ENCODE assay signal across 11 cellular contexts in genomic region chr6:43175676-43176422, GRCh38. TPM values are rescaled to one million over a fixed set of nuclear protein-coding genes. Genes with fewer than 3 reads are reported as not detected.
A peak's percentile ranks its signal among the peaks of the same experiment; 100 is the strongest.
DNase-seq lines count a peak whose midpoint lies in the region; ATAC-seq and TF ChIP-seq lines count a peak whose summit lies in the region.
"Had no signal": no experiment of that assay in that cellular context is flagged by ENCODE, and none has a peak within 500 bp of the region (broad histone marks: within the 10 kb centered on the region; RNA-seq: fewer than 3 reads in every experiment).

No MANE protein-coding gene starts in this region.

- 85 to 96% (median 87%) methylated on average over 7 to 11 of the region's 11 CpGs for WGBS in stomach, 5 donors

- H3K9me3 Mint-ChIP-seq in activated CD4-positive, alpha-beta T cell treated with anti-CD3 and anti-CD28 coated beads, Interleukin-2, amount 10 ng/mL, durations not matched to agents 24 days and 14 days: no peaks in the 10 kb centered on the region
- no peaks in the 10 kb centered on the region for H3K9me3 Mint-ChIP-seq in activated T-helper 17 cell treated with anti-CD3 and anti-CD28 coated beads, Interleukin-2, amount 50 U/mL, for 72 hours
- H3K9me3 Mint-ChIP-seq in progenitor cell of endocrine pancreas (ENCODE audit: low read depth): no peaks in the 10 kb centered on the region
- H3K9me3 Mint-ChIP-seq: brain had no signal

- H3K4me3 ChIP-seq in mucosa of rectum (ENCODE audit: low read length in 2 of 2): no peak overlapping the region
- no peak overlapping the region for H3K4me3 ChIP-seq in stomach

- TF ChIP-seq POLR2A in stomach (IDR thresholded peaks at IDR 0.05): no peak

- no peak for DNase-seq in activated CD4-positive, alpha-beta T cell treated with anti-CD3 and anti-CD28 coated beads, Interleukin-2, amount 10 ng/mL, durations not matched to agents 24 days and 14 days
- DNase-seq in activated CD4-positive, alpha-beta T cell treated with anti-CD3 and anti-CD28 coated beads for 1 hour: no peak
- DNase-seq in stomach (no peak), progenitor cell of endocrine pancreas (ENCODE audit: low spot score, unreplicated experiment) (no peak)
- DNase-seq: NCI-H748 treated with DMSO at 0.1 percent for 48 hours had no signal

- H3K27me3 ChIP-seq in mucosa of rectum (ENCODE audit: control insufficient read depth in 2 of 2, insufficient read depth in 2 of 2, low read length in 2 of 2) (no peaks in the 10 kb centered on the region), stomach (no peaks in the 10 kb centered on the region)

- H3K4me3 Mint-ChIP-seq in activated CD4-positive, alpha-beta T cell treated with anti-CD3 and anti-CD28 coated beads, Interleukin-2, amount 10 ng/mL, durations not matched to agents 24 days and 14 days: no peak overlapping the region
- H3K4me3 Mint-ChIP-seq in activated T-helper 17 cell treated with anti-CD3 and anti-CD28 coated beads, Interleukin-2, amount 50 U/mL, for 72 hours: peak overlapping the region; percentile 87
- H3K4me3 Mint-ChIP-seq in progenitor cell of endocrine pancreas (ENCODE audit: low read depth): no peak overlapping the region

- TF ChIP-seq CTCF in stomach (IDR thresholded peaks at IDR 0.05): no peak
- no peak for TF ChIP-seq CTCF in progenitor cell of endocrine pancreas (IDR thresholded peaks at IDR 0.05; ENCODE audit: unreplicated experiment)

- peaks cover 33% of the 10 kb centered on the region in 2 donors for H3K36me3 ChIP-seq in mucosa of rectum (ENCODE audit: control insufficient read depth in 2 of 2, insufficient read depth in 2 of 2, low read length in 2 of 2)
- peaks cover 41 to 57% (median 54%) of the 10 kb centered on the region in 4 donors for H3K36me3 ChIP-seq in stomach

- peaks cover 34% of the 10 kb centered on the region for H3K4me1 Mint-ChIP-seq in activated CD4-positive, alpha-beta T cell treated with anti-CD3 and anti-CD28 coated beads, Interleukin-2, amount 10 ng/mL, durations not matched to agents 24 days and 14 days
- H3K4me1 Mint-ChIP-seq in activated T-helper 17 cell treated with anti-CD3 and anti-CD28 coated beads, Interleukin-2, amount 50 U/mL, for 72 hours: peaks cover 25% of the 10 kb centered on the region
- H3K4me1 Mint-ChIP-seq in progenitor cell of endocrine pancreas (ENCODE audit: low read depth): peaks cover 26% of the 10 kb centered on the region

- no peaks in the 10 kb centered on the region for H3K9me3 ChIP-seq in mucosa of rectum (ENCODE audit: control insufficient read depth in 2 of 2, low read length in 2 of 2)
- H3K9me3 ChIP-seq in stomach: no peaks in the 10 kb centered on the region

- H3K27ac ChIP-seq in mucosa of rectum (ENCODE audit: low read depth in 2 of 2, low read length in 2 of 2) (peak overlapping the region; percentile 87 to 93), stomach (peak overlapping the region in 4 of 5 donors; percentile 91 to 100 (median 99))

- peaks cover 31 to 35% of the 10 kb centered on the region in 2 donors for H3K4me1 ChIP-seq in mucosa of rectum (ENCODE audit: control insufficient read depth in 2 of 2, insufficient read depth in 2 of 2, low read length in 2 of 2)
- peaks cover 27 to 47% (median 44%) of the 10 kb centered on the region in 4 donors for H3K4me1 ChIP-seq in stomach

- H3K27me3 Mint-ChIP-seq in activated CD4-positive, alpha-beta T cell treated with anti-CD3 and anti-CD28 coated beads, Interleukin-2, amount 10 ng/mL, durations not matched to agents 24 days and 14 days: no peaks in the 10 kb centered on the region
- H3K27me3 Mint-ChIP-seq in activated T-helper 17 cell treated with anti-CD3 and anti-CD28 coated beads, Interleukin-2, amount 50 U/mL, for 72 hours: no peaks in the 10 kb centered on the region
- no peaks in the 10 kb centered on the region for H3K27me3 Mint-ChIP-seq in progenitor cell of endocrine pancreas

- ATAC-seq in activated T-helper 17 cell treated with anti-CD3 and anti-CD28 coated beads, Interleukin-2, amount 50 U/mL, for 72 hours (replicated peaks): no peak
- no peak for ATAC-seq in HG03565 (IDR thresholded peaks at IDR 0.05; ENCODE audit: unreplicated experiment)
- ATAC-seq in GM21360 (IDR thresholded peaks at IDR 0.05; ENCODE audit: unreplicated experiment): no peak
- ATAC-seq: left lobe of liver had no signal

- peak overlapping the region in 1 of 2 donors; percentile 10 for H3K9ac ChIP-seq in mucosa of rectum (ENCODE audit: low read depth in 1 of 2, low read length in 2 of 2)

- peak overlapping the region; percentile 72 for H3K27ac Mint-ChIP-seq in activated CD4-positive, alpha-beta T cell treated with anti-CD3 and anti-CD28 coated beads, Interleukin-2, amount 10 ng/mL, durations not matched to agents 24 days and 14 days
- H3K27ac Mint-ChIP-seq in activated T-helper 17 cell treated with anti-CD3 and anti-CD28 coated beads, Interleukin-2, amount 50 U/mL, for 72 hours: peak overlapping the region; percentile 80
- H3K27ac Mint-ChIP-seq in progenitor cell of endocrine pancreas: no peak overlapping the region

- peaks cover 56% of the 10 kb centered on the region for H3K36me3 Mint-ChIP-seq in activated CD4-positive, alpha-beta T cell treated with anti-CD3 and anti-CD28 coated beads, Interleukin-2, amount 10 ng/mL, durations not matched to agents 24 days and 14 days (ENCODE audit: low read depth)
- H3K36me3 Mint-ChIP-seq in activated T-helper 17 cell treated with anti-CD3 and anti-CD28 coated beads, Interleukin-2, amount 50 U/mL, for 72 hours (ENCODE audit: low read depth): peaks cover 64% of the 10 kb centered on the region
- peaks cover 4% of the 10 kb centered on the region for H3K36me3 Mint-ChIP-seq in progenitor cell of endocrine pancreas (ENCODE audit: insufficient read depth)

- no peak for TF ChIP-seq EP300 in stomach (IDR thresholded peaks at IDR 0.05)

- intact Hi-C loops in activated CD4-positive, alpha-beta T cell treated with anti-CD3 and anti-CD28 coated beads, Interleukin-2, amount 10 ng/mL, durations not matched to agents 24 days and 14 days (cut with micrococcal nuclease): loop anchor here (2.0 kb wide), 1 partner anchor 193 kb away; the partner anchor contains the start of gene ZNF318
- intact Hi-C loops in stomach (cut with DNase I; ENCODE audit: low total_unique reads): no loop called here

RNA-seq across cellular contexts. Expression of gene SRF, which starts 4.8 kb away (rescaled TPM):
- 54.3 and 55.2 TPM in 2 replicates for total RNA-seq in activated CD4-positive, alpha-beta T cell treated with anti-CD3 and anti-CD28 coated beads, Interleukin-2, amount 10 ng/mL, durations not matched to agents 24 days and 14 days
- total RNA-seq in activated T-helper 17 cell treated with anti-CD3 and anti-CD28 coated beads, Interleukin-2, amount 50 U/mL, for 72 hours: 10 to 100 TPM; 36.2 to 63.4 TPM
- total RNA-seq in stomach (10 to 100 TPM; 10.5 to 40.6 (median 25.5) TPM), progenitor cell of endocrine pancreas (29.1 and 30.3 TPM in 2 replicates)
- 10 to 100 TPM; 21.7 to 25.6 (median 22.5) TPM for polyA plus RNA-seq in stomach

RNA-seq across cellular contexts. Expression of gene CUL9, which starts 6.1 kb away (rescaled TPM):
- total RNA-seq in activated CD4-positive, alpha-beta T cell treated with anti-CD3 and anti-CD28 coated beads, Interleukin-2, amount 10 ng/mL, durations not matched to agents 24 days and 14 days: 38.1 and 39.4 TPM in 2 replicates
- total RNA-seq in activated T-helper 17 cell treated with anti-CD3 and anti-CD28 coated beads, Interleukin-2, amount 50 U/mL, for 72 hours: 10 to 100 TPM; 40.7 to 44.9 TPM
- total RNA-seq in stomach (100 to 1,000 TPM in 1 of 5 donors, 10 to 100 TPM in 4; 22.8 to 120 (median 53.9) TPM), progenitor cell of endocrine pancreas (57.0 and 61.1 TPM in 2 replicates)
- polyA plus RNA-seq in stomach: 10 to 100 TPM; 35.7 to 49.7 (median 40.3) TPM

RNA-seq across cellular contexts. Expression of gene DNPH1, which starts 53.4 kb away (rescaled TPM):
- 78.9 and 79.6 TPM in 2 replicates for total RNA-seq in activated CD4-positive, alpha-beta T cell treated with anti-CD3 and anti-CD28 coated beads, Interleukin-2, amount 10 ng/mL, durations not matched to agents 24 days and 14 days
- 10 to 100 TPM; 42.6 to 57.8 TPM for total RNA-seq in activated T-helper 17 cell treated with anti-CD3 and anti-CD28 coated beads, Interleukin-2, amount 50 U/mL, for 72 hours
- total RNA-seq in stomach: 100 to 1,000 TPM in 1 of 5 donors, 10 to 100 TPM in 3, not detected in 1; 42.9 to 136 (median 66.5) TPM
- 100 to 1,000 TPM; 109 to 158 (median 113) TPM for polyA plus RNA-seq in stomach
- 33.9 and 39.0 TPM in 2 replicates for total RNA-seq in progenitor cell of endocrine pancreas
